ENCODE assay signal across 15 cellular contexts in the genomic region with DNA sequence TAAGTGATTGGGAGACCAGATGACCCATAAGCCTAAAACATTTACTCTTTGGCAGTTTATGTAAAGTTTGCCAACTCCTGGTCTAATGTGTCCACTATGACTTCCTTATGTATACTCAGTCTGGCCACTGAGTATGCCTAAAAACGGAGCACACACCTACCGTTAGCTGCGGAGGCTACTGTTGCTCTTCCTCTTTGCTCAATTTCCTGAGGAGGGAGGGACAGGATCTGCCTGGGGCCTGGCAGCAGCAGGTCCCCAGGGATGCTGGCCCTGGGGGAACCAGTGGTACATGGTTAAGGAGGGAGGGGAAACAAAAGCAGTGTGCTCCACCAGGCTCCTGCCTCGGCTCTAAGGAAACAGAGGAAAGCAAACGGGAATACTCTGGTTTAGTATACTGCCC.
DNase-seq lines count a peak whose midpoint lies in the region; ATAC-seq and TF ChIP-seq lines count a peak whose summit lies in the region.
"Had no signal": no experiment of that assay in that cellular context is flagged by ENCODE, and none has a peak within 500 bp of the region (broad histone marks: within the 10 kb centered on the region; RNA-seq: fewer than 3 reads in every experiment).

No MANE protein-coding gene starts in this region.

- peaks cover 42% of the 10 kb centered on the region for H3K36me3 Mint-ChIP-seq in activated T-cell treated with anti-CD3 and anti-CD28 coated beads, Interleukin-2, amount 50 U/mL, for 24 hours (ENCODE audit: low read depth)
- H3K36me3 Mint-ChIP-seq in activated T-cell treated with anti-CD3 and anti-CD28 coated beads, Interleukin-2, amount 50 U/mL, for 72 hours (ENCODE audit: insufficient read depth in 2 of 2): peaks cover 4% of the 10 kb centered on the region in 2 donors

- no peaks in the 10 kb centered on the region for H3F3A ChIP-seq in Loucy (ENCODE audit: low read depth)

- no peaks in the 10 kb centered on the region for H3K27me3 ChIP-seq in Loucy (ENCODE audit: insufficient read depth, low read length, poor library complexity, severe bottlenecking)
- H3K27me3 ChIP-seq in neutrophil: no peaks in the 10 kb centered on the region
- H3K27me3 ChIP-seq in ascending aorta: no peaks in the 10 kb centered on the region
- H3K27me3 ChIP-seq: vagina had no signal

- no peaks in the 10 kb centered on the region for H3K9me3 ChIP-seq in Loucy (ENCODE audit: insufficient read depth, low read depth, low read length)
- H3K9me3 ChIP-seq in neutrophil: no peaks in the 10 kb centered on the region
- H3K9me3 ChIP-seq in ascending aorta: no peaks in the 10 kb centered on the region
- H3K9me3 ChIP-seq: psoas muscle, vagina had no signal

- no peak overlapping the region for H3K4me3 Mint-ChIP-seq in activated T-cell treated with anti-CD3 and anti-CD28 coated beads, Interleukin-2, amount 50 U/mL, for 24 hours
- no peak overlapping the region for H3K4me3 Mint-ChIP-seq in activated T-cell treated with anti-CD3 and anti-CD28 coated beads, Interleukin-2, amount 50 U/mL, for 72 hours
- H3K4me3 Mint-ChIP-seq: activated T-helper 17 cell treated with anti-CD3 and anti-CD28 coated beads, Interleukin-2, amount 50 U/mL, for 72 hours; CD8-positive, alpha-beta memory T cell had no signal

- no peak overlapping the region for H3K9ac ChIP-seq in Loucy (ENCODE audit: low read depth, low read length, poor library complexity, severe bottlenecking)

- DNase-seq in activated T-cell treated with anti-CD3 and anti-CD28 coated beads, Interleukin-2, amount 50 U/mL, for 24 hours: no peak
- no peak for DNase-seq in activated T-cell treated with anti-CD3 and anti-CD28 coated beads, Interleukin-2, amount 50 U/mL, for 72 hours
- peak; percentile 49 for DNase-seq in UCSD-AML1 (lab: John Stamatoyannopoulos, UW; ENCODE audit: unreplicated experiment)
- no peak for DNase-seq in ascending aorta (ENCODE audit: low spot score in 2 of 2)
- DNase-seq: amniotic stem cell; CD8-positive, alpha-beta memory T cell; NCI-H1930; NCI-H510A; psoas muscle had no signal

- H3K4me3 ChIP-seq in Loucy (ENCODE audit: low read length, poor library complexity, severe bottlenecking) (no peak overlapping the region), neutrophil (ENCODE audit: low read depth in 1 of 2, low read length in 1 of 2) (no peak overlapping the region), ascending aorta (no peak overlapping the region)
- H3K4me3 ChIP-seq: psoas muscle, vagina had no signal

- H3K27ac ChIP-seq in neutrophil (peak overlapping the region; percentile 24), ascending aorta (no peak overlapping the region)
- H3K27ac ChIP-seq: psoas muscle, vagina had no signal

- no peak for TF ChIP-seq CTCF in Loucy (conservative IDR thresholded peaks at IDR 0.05; ENCODE audit: low read length)
- TF ChIP-seq CTCF in neutrophil (IDR thresholded peaks at IDR 0.05): no peak
- TF ChIP-seq CTCF in ascending aorta (IDR thresholded peaks at IDR 0.05): no peak

- intact Hi-C loops in ascending aorta (cut with DNase I): no loop called here

- no peak overlapping the region for H2AFZ ChIP-seq in Loucy (ENCODE audit: low read length)

- H3K27me3 Mint-ChIP-seq in activated T-cell treated with anti-CD3 and anti-CD28 coated beads, Interleukin-2, amount 50 U/mL, for 24 hours: no peaks in the 10 kb centered on the region
- no peaks in the 10 kb centered on the region for H3K27me3 Mint-ChIP-seq in activated T-cell treated with anti-CD3 and anti-CD28 coated beads, Interleukin-2, amount 50 U/mL, for 72 hours (ENCODE audit: low read depth)
- H3K27me3 Mint-ChIP-seq: activated T-helper 17 cell treated with anti-CD3 and anti-CD28 coated beads, Interleukin-2, amount 50 U/mL, for 72 hours; CD8-positive, alpha-beta memory T cell had no signal

- peak overlapping the region; percentile 11 for H3K4me2 ChIP-seq in Loucy (ENCODE audit: low read depth, low read length, poor library complexity, severe bottlenecking)

- peaks cover 39% of the 10 kb centered on the region for H3K4me1 Mint-ChIP-seq in activated T-cell treated with anti-CD3 and anti-CD28 coated beads, Interleukin-2, amount 50 U/mL, for 24 hours (ENCODE audit: low read depth)
- peaks cover 9% of the 10 kb centered on the region for H3K4me1 Mint-ChIP-seq in activated T-cell treated with anti-CD3 and anti-CD28 coated beads, Interleukin-2, amount 50 U/mL, for 72 hours (ENCODE audit: low read depth)

- H4K20me1 ChIP-seq in Loucy (ENCODE audit: insufficient read depth, low read length, poor library complexity, severe bottlenecking): peaks cover 21% of the 10 kb centered on the region

- H3K4me1 ChIP-seq in Loucy (ENCODE audit: insufficient read depth, low read length, poor library complexity, severe bottlenecking) (peaks cover 9% of the 10 kb centered on the region), neutrophil (ENCODE audit: control insufficient read depth in 1 of 2, insufficient read depth in 1 of 2, low read depth in 1 of 2, low read length in 1 of 2) (peaks cover 6 to 15% of the 10 kb centered on the region in 2 experiments), ascending aorta (peaks cover 0 to 3% of the 10 kb centered on the region in 2 donors)
- H3K4me1 ChIP-seq: psoas muscle, vagina had no signal

- no peak for ATAC-seq in activated T-cell treated with anti-CD3 and anti-CD28 coated beads, Interleukin-2, amount 50 U/mL, for 72 hours (replicated peaks in 1 of 2)
- no peak for ATAC-seq in HG02981 (IDR thresholded peaks at IDR 0.05; ENCODE audit: unreplicated experiment)
- no peak for ATAC-seq in HG03354 (IDR thresholded peaks at IDR 0.05; ENCODE audit: poor library complexity, severe bottlenecking, unreplicated experiment)
- ATAC-seq: activated T-helper 17 cell treated with anti-CD3 and anti-CD28 coated beads, Interleukin-2, amount 50 U/mL, for 72 hours; psoas muscle had no signal

- H3K36me3 ChIP-seq in Loucy (ENCODE audit: insufficient read depth, low read length) (peaks cover 23% of the 10 kb centered on the region; the same call in 1 of the 2 replicates), neutrophil (peaks cover 18% of the 10 kb centered on the region), ascending aorta (peaks cover 7 to 14% of the 10 kb centered on the region in 2 donors)

- no peaks in the 10 kb centered on the region for H3K9me3 Mint-ChIP-seq in activated T-cell treated with anti-CD3 and anti-CD28 coated beads, Interleukin-2, amount 50 U/mL, for 24 hours
- H3K9me3 Mint-ChIP-seq in activated T-cell treated with anti-CD3 and anti-CD28 coated beads, Interleukin-2, amount 50 U/mL, for 72 hours: no peaks in the 10 kb centered on the region
- H3K9me3 Mint-ChIP-seq: activated T-helper 17 cell treated with anti-CD3 and anti-CD28 coated beads, Interleukin-2, amount 50 U/mL, for 72 hours; CD8-positive, alpha-beta memory T cell had no signal

- peak overlapping the region; percentile 67 for H3K27ac Mint-ChIP-seq in activated T-cell treated with anti-CD3 and anti-CD28 coated beads, Interleukin-2, amount 50 U/mL, for 24 hours
- H3K27ac Mint-ChIP-seq in activated T-cell treated with anti-CD3 and anti-CD28 coated beads, Interleukin-2, amount 50 U/mL, for 72 hours: no peak overlapping the region
- H3K27ac Mint-ChIP-seq: activated T-helper 17 cell treated with anti-CD3 and anti-CD28 coated beads, Interleukin-2, amount 50 U/mL, for 72 hours had no signal

- H3K79me2 ChIP-seq in Loucy (ENCODE audit: insufficient read depth, low read length): peaks cover 86% of the 10 kb centered on the region

- no peaks in the 10 kb centered on the region for H3K9me2 ChIP-seq in Loucy (replicated peaks; ENCODE audit: low read depth, low read length)
